ENCODE assay signal across 12 cellular contexts in genomic region chr6:144190593-144190992, GRCh38. TPM values are rescaled to one million over a fixed set of nuclear protein-coding genes. Genes with fewer than 3 reads are reported as not detected.
DNase-seq lines count a peak whose midpoint lies in the region; ATAC-seq, FAIRE-seq and TF ChIP-seq lines count a peak whose summit lies in the region.
"Had no signal": no experiment of that assay in that cellular context is flagged by ENCODE, and none has a peak within 500 bp of the region (broad histone marks: within the 10 kb centered on the region; RNA-seq: fewer than 3 reads in every experiment).

No MANE protein-coding gene starts in this region.

- no peaks in the 10 kb centered on the region for H3K36me3 ChIP-seq in IMR-90 (ENCODE audit: control insufficient read depth, insufficient read depth, low read length)
- H3K36me3 ChIP-seq in endothelial cell of umbilical vein (ENCODE audit: control insufficient read depth in 2 of 2, extremely low read depth in 1 of 2, insufficient read depth in 2 of 2, low read length in 2 of 2), result peaks cover 4% of the 10 kb centered on the region in 2 experiments
- H3K36me3 ChIP-seq in mesenchymal stem cell (ENCODE audit: control insufficient read depth in 1 of 2, insufficient read depth in 2 of 2, low read depth in 1 of 2, low read length in 2 of 2), result peaks cover 0 to 10% of the 10 kb centered on the region in 2 experiments
- peaks cover 0 to 15% (median 4%) of the 10 kb centered on the region in 3 donors for H3K36me3 ChIP-seq in esophagus squamous epithelium

- peak; percentile 9 for DNase-seq in ACHN
- DNase-seq in IMR-90, result peak; percentile 79
- peak; percentile 95 for DNase-seq in endothelial cell of umbilical vein (ENCODE audit: low read depth, low spot score)
- DNase-seq in mesenchymal stem cell, result peak; percentile 68
- DNase-seq in KBM-7, result no peak
- no peak for DNase-seq in esophagus squamous epithelium (lab: John Stamatoyannopoulos, UW)
- DNase-seq: central memory CD4-positive, alpha-beta T cell; GDM1 had no signal

- H4K5ac ChIP-seq in IMR-90 (ENCODE audit: low read depth, low read length), result no peak overlapping the region

- ATAC-seq in IMR-90 (ENCODE audit: low read depth) (peak; percentile 55), GM18867 (IDR thresholded peaks at IDR 0.05; ENCODE audit: unreplicated experiment) (no peak), GM18517 (IDR thresholded peaks at IDR 0.05; ENCODE audit: unreplicated experiment) (no peak)
- ATAC-seq: K562 had no signal

- H2AK9ac ChIP-seq in IMR-90 (replicated peaks; ENCODE audit: low read depth, low read length, poor library complexity), result no peak overlapping the region

- no peak overlapping the region for H3K4me2 ChIP-seq in IMR-90 (ENCODE audit: low read depth, low read length)
- no peak overlapping the region for H3K4me2 ChIP-seq in endothelial cell of umbilical vein (ENCODE audit: insufficient read depth, low read length)
- H3K4me2 ChIP-seq in mesenchymal stem cell (ENCODE audit: low read length, poor library complexity, severe bottlenecking), result no peak overlapping the region

- H3K79me1 ChIP-seq in IMR-90 (ENCODE audit: low read depth in 1 of 2, low read length in 2 of 2), result no peaks in the 10 kb centered on the region
- H3K79me1 ChIP-seq in mesenchymal stem cell (replicated peaks; ENCODE audit: low read length, poor library complexity, severe bottlenecking), result no peaks in the 10 kb centered on the region

- H3K23ac ChIP-seq in IMR-90 (ENCODE audit: low read depth, low read length), result no peak overlapping the region
- H3K23ac ChIP-seq in mesenchymal stem cell (ENCODE audit: low read length in 2 of 2), result no peak overlapping the region

- FAIRE-seq in endothelial cell of umbilical vein (lab: Jason Lieb, UNC), result peak; percentile 95
- FAIRE-seq: K562, RCC 7860 had no signal

- dilution Hi-C loops in IMR-90 (cut with HindIII; ENCODE audit: low sequenced_read_pairs, unreplicated experiment) (no loop called here), endothelial cell of umbilical vein (cut with MboI; ENCODE audit: extremely low pct_ligation_motif_present, low sequenced_read_pairs) (no loop called here)

- 86% methylated on average over 1 of the region's 2 CpGs; no CpG with 5 or more reads in 1 of the 2 experiments for WGBS in IMR-90 (ENCODE audit: extremely low coverage in 2 of 2, insufficient read length in 1 of 2), 2 experiments
- 58% methylated on average over 2 of the region's 2 CpGs for WGBS in mesenchymal stem cell
- WGBS in esophagus squamous epithelium, 2 donors, result 15 to 23% methylated on average over 2 of the region's 2 CpGs

- H3K27ac ChIP-seq in IMR-90 (ENCODE audit: insufficient read depth, low read length) (no peak overlapping the region), endothelial cell of umbilical vein (ENCODE audit: insufficient read depth, low read depth, low read length) (no peak overlapping the region), mesenchymal stem cell (ENCODE audit: low read length, poor library complexity, severe bottlenecking) (no peak overlapping the region), esophagus squamous epithelium (no peak overlapping the region)

- H2BK12ac ChIP-seq in mesenchymal stem cell (ENCODE audit: low read length in 2 of 2), result no peak overlapping the region

- in situ Hi-C loops in ACHN (cut with HindIII; ENCODE audit: low pct_ligation_motif_present, low pct_unique_long_range_greater_than_20kb, low sequenced_read_pairs), result no loop called here
- in situ Hi-C loops in IMR-90 (cut with MboI; ENCODE audit: low sequenced_read_pairs), result no loop called here
- in situ Hi-C loops in KBM-7 (cut with MboI; ENCODE audit: low pct_unique_long_range_greater_than_20kb, low sequenced_read_pairs), result no loop called here

- H3K27me3 ChIP-seq in IMR-90 (ENCODE audit: control insufficient read depth, insufficient read depth, low read length) (no peaks in the 10 kb centered on the region), endothelial cell of umbilical vein (ENCODE audit: control insufficient read depth in 2 of 2, insufficient read depth in 2 of 2, low read length in 2 of 2) (no peaks in the 10 kb centered on the region), mesenchymal stem cell (ENCODE audit: control insufficient read depth in 1 of 2, insufficient read depth in 1 of 2, low read length in 2 of 2) (no peaks in the 10 kb centered on the region), esophagus squamous epithelium (no peaks in the 10 kb centered on the region)

- no peak overlapping the region for H3K4me3 ChIP-seq in IMR-90 (ENCODE audit: insufficient read depth, low read depth, low read length)
- no peak overlapping the region for H3K4me3 ChIP-seq in endothelial cell of umbilical vein (replicated peaks in 1 of 3; ENCODE audit: insufficient read depth in 1 of 3, low read depth in 1 of 3, low read length in 3 of 3)
- H3K4me3 ChIP-seq in mesenchymal stem cell (ENCODE audit: insufficient read depth in 1 of 2, low read depth in 1 of 2, low read length in 2 of 2), result no peak overlapping the region
- H3K4me3 ChIP-seq in esophagus squamous epithelium, result no peak overlapping the region
- H3K4me3 ChIP-seq: K562 had no signal

- no peaks in the 10 kb centered on the region for H3K9me1 ChIP-seq in IMR-90 (ENCODE audit: insufficient read depth, low read length)
- H3K9me1 ChIP-seq in endothelial cell of umbilical vein (replicated peaks; ENCODE audit: control insufficient read depth, extremely low read depth, insufficient read depth, low read length), result no peaks in the 10 kb centered on the region

- H2BK120ac ChIP-seq in IMR-90 (ENCODE audit: low read depth, low read length) (no peak overlapping the region), mesenchymal stem cell (ENCODE audit: low read depth, low read length) (no peak overlapping the region)

- intact Hi-C loops in IMR-90 (cut with micrococcal nuclease) (no loop called here), endothelial cell of umbilical vein (cut with micrococcal nuclease) (loop anchor here (1.0 kb wide), 6 partner anchors 26 to 85 kb away; no protein-coding TSS in a partner anchor), esophagus squamous epithelium (cut with DNase I) (no loop called here)

- TF ChIP-seq CTCF in IMR-90 (conservative IDR thresholded peaks at IDR 0.05; ENCODE audit: low read depth, low read length), result no peak
- peak in 1 of 2 donors; percentile 5 for TF ChIP-seq CTCF in endothelial cell of umbilical vein (IDR thresholded peaks at IDR 0.05; ENCODE audit: extremely low read depth in 1 of 2, insufficient read depth in 1 of 2, low read depth in 1 of 2, low read length in 2 of 2)
- TF ChIP-seq CTCF in esophagus squamous epithelium (IDR thresholded peaks at IDR 0.05), result no peak

- TF ChIP-seq POLR2A in IMR-90 (IDR thresholded peaks at IDR 0.05; ENCODE audit: low read depth, low read length) (no peak), endothelial cell of umbilical vein (IDR thresholded peaks at IDR 0.05; ENCODE audit: low read depth, low read length) (peak; percentile 57), esophagus squamous epithelium (IDR thresholded peaks at IDR 0.05) (no peak)

- no peak for TF ChIP-seq RAD21 in IMR-90 (IDR thresholded peaks at IDR 0.05; ENCODE audit: low read length)

- H3K9ac ChIP-seq in IMR-90 (ENCODE audit: low read depth, low read length) (no peak overlapping the region), endothelial cell of umbilical vein (replicated peaks; ENCODE audit: extremely low read depth, insufficient read depth, low read length) (no peak overlapping the region), mesenchymal stem cell (ENCODE audit: low read length) (no peak overlapping the region)

- H3K4me1 ChIP-seq in IMR-90 (ENCODE audit: control insufficient read depth, insufficient read depth, low read length) (0 out of 2 replicates have a peak, but pooled peaks cover 3% of the 10 kb centered on the region), endothelial cell of umbilical vein (ENCODE audit: control insufficient read depth, extremely low read depth, insufficient read depth, low read length) (peaks cover 14% of the 10 kb centered on the region), mesenchymal stem cell (ENCODE audit: control insufficient read depth, insufficient read depth, low read depth, low read length) (peaks cover 2% of the 10 kb centered on the region), esophagus squamous epithelium (peaks cover 0 to 21% (median 3%) of the 10 kb centered on the region in 3 donors)

- H2AFZ ChIP-seq in IMR-90 (replicated peaks; ENCODE audit: low read length, poor library complexity), result peak overlapping the region; percentile 4
- no peak overlapping the region for H2AFZ ChIP-seq in endothelial cell of umbilical vein (ENCODE audit: low read depth, low read length)
- H2AFZ ChIP-seq in mesenchymal stem cell (ENCODE audit: low read depth, low read length), result no peak overlapping the region

- H2BK5ac ChIP-seq in IMR-90 (ENCODE audit: low read depth, low read length, poor library complexity, severe bottlenecking), result no peak overlapping the region
- H2BK5ac ChIP-seq in mesenchymal stem cell (ENCODE audit: low read depth, low read length, poor library complexity, severe bottlenecking), result no peak overlapping the region

- peaks cover 3% of the 10 kb centered on the region; the same call in 1 of the 2 replicates for H3K9me3 ChIP-seq in IMR-90 (ENCODE audit: control insufficient read depth, insufficient read depth, low read length)
- no peaks in the 10 kb centered on the region for H3K9me3 ChIP-seq in endothelial cell of umbilical vein (replicated peaks; ENCODE audit: control insufficient read depth, insufficient read depth, low read length)
- H3K9me3 ChIP-seq in mesenchymal stem cell (ENCODE audit: control insufficient read depth, low read length), result no peaks in the 10 kb centered on the region
- H3K9me3 ChIP-seq in esophagus squamous epithelium, result no peaks in the 10 kb centered on the region

- H2BK15ac ChIP-seq in IMR-90 (ENCODE audit: low read depth, low read length), result no peak overlapping the region
- H2BK15ac ChIP-seq in mesenchymal stem cell (ENCODE audit: low read depth, poor library complexity, severe bottlenecking), result no peak overlapping the region

- H4K8ac ChIP-seq in IMR-90 (ENCODE audit: low read depth in 2 of 2, low read length in 2 of 2), result no peak overlapping the region
- no peak overlapping the region for H4K8ac ChIP-seq in mesenchymal stem cell (ENCODE audit: low read length)

- BruUV-seq in IMR-90 (replicated peaks; lab: Mats Ljungman, UMichigan), result no TSS peak
- no TSS peak for BruUV-seq in endothelial cell of umbilical vein (replicated peaks; lab: Mats Ljungman, UMichigan)

- H2AK5ac ChIP-seq in IMR-90 (ENCODE audit: low read depth, low read length), result no peak overlapping the region
- H2AK5ac ChIP-seq in mesenchymal stem cell (ENCODE audit: low read length, severe bottlenecking), result peak overlapping the region; percentile 85

- H4K20me1 ChIP-seq in IMR-90 (ENCODE audit: insufficient read depth, low read length), result no peaks in the 10 kb centered on the region
- H4K20me1 ChIP-seq in endothelial cell of umbilical vein (replicated peaks; ENCODE audit: control insufficient read depth, extremely low read depth, insufficient read depth, low read length), result no peaks in the 10 kb centered on the region

- H3K18ac ChIP-seq in IMR-90 (ENCODE audit: low read depth, low read length), result no peak overlapping the region
- H3K18ac ChIP-seq in mesenchymal stem cell (ENCODE audit: low read depth in 1 of 2, low read length in 2 of 2), result no peak overlapping the region

- no peak overlapping the region for H3K14ac ChIP-seq in IMR-90 (replicated peaks; ENCODE audit: low read depth, low read length)
- no peak overlapping the region for H3K14ac ChIP-seq in mesenchymal stem cell (ENCODE audit: low read length in 2 of 2)

- CTCF ChIA-PET in IMR-90 (lab: Yijun Ruan, JAX) (interaction anchor here (0.8 kb wide), 1 partner anchor 26 kb away, joined by 4 read pairs; no protein-coding TSS in a partner anchor), endothelial cell of umbilical vein (lab: Charles Lee) (interaction anchor here (1.2 to 2.5 kb wide), 5 partner anchors 19 to 86 kb away, joined by 3 to 15 read pairs (median 5); no protein-coding TSS in a partner anchor)

- no peak overlapping the region for H4K91ac ChIP-seq in IMR-90 (ENCODE audit: insufficient read depth, low read depth, low read length)
- no peak overlapping the region for H4K91ac ChIP-seq in mesenchymal stem cell (ENCODE audit: low read length)

- no peaks in the 10 kb centered on the region for H3K79me2 ChIP-seq in endothelial cell of umbilical vein (ENCODE audit: control insufficient read depth, insufficient read depth, low read length)

- H2BK20ac ChIP-seq in IMR-90 (ENCODE audit: low read depth, low read length), result no peak overlapping the region

- POLR2A ChIA-PET in IMR-90 (lab: Charles Lee; ENCODE audit: unreplicated experiment), result no interaction called here
- POLR2A ChIA-PET in endothelial cell of umbilical vein (lab: Charles Lee), result no interaction called here

- H3K4ac ChIP-seq in IMR-90 (ENCODE audit: low read depth, low read length) (no peak overlapping the region), mesenchymal stem cell (ENCODE audit: low read depth in 1 of 2, low read length in 2 of 2) (no peak overlapping the region)

- no peak overlapping the region for H3K56ac ChIP-seq in IMR-90 (ENCODE audit: extremely low read depth, insufficient read depth, low read length)

RNA-seq across cellular contexts. Expression of gene STX11, which starts 40.3 kb away (rescaled TPM):
- total RNA-seq in IMR-90 (2012; rRNA removed) (0.54 and 0.56 TPM in 2 replicates), endothelial cell of umbilical vein (4.7 and 6.0 TPM in 2 replicates), esophagus squamous epithelium (10 to 100 TPM in 2 of 4 donors, 1 to 10 TPM in 2; 9.3 to 15.4 (median 11.2) TPM)
- polyA plus RNA-seq in IMR-90 (2012; rRNA removed) (0.68 and 0.83 TPM in 2 replicates), endothelial cell of umbilical vein (8.5 and 8.9 TPM in 2 replicates)
- 0.64 and 1.2 TPM in 2 replicates for polyA plus RNA-seq in IMR-90 (2012; cell fraction: cytosol; rRNA removed)
- polyA plus RNA-seq in IMR-90 (2012; cell fraction: nucleus; rRNA removed; ENCODE audit: low replicate concordance), result 0.45 and 0.59 TPM in 2 replicates
- 7.6 and 9.9 TPM in 2 replicates for polyA plus RNA-seq in endothelial cell of umbilical vein (2011; cell fraction: cytosol; rRNA removed)
- 4.4 and 4.6 TPM in 2 replicates for polyA plus RNA-seq in endothelial cell of umbilical vein (2011; cell fraction: nucleus; rRNA removed)
- 5.2 and 6.5 TPM in 2 replicates for polyA plus RNA-seq in endothelial cell of umbilical vein (2012)
- polyA minus RNA-seq in endothelial cell of umbilical vein, result 5.5 and 7.8 TPM in 2 replicates
- polyA minus RNA-seq in endothelial cell of umbilical vein (2011; cell fraction: cytosol; rRNA and poly(A)+ RNA removed), result 0.82 TPM
- 3.3 and 5.2 TPM in 2 replicates for polyA minus RNA-seq in endothelial cell of umbilical vein (2011; cell fraction: nucleus; rRNA and poly(A)+ RNA removed)
- polyA plus RNA-seq in mesenchymal stem cell (2013, experiment 1 of 2), result 0.47 TPM
- 0.60 TPM for polyA plus RNA-seq in mesenchymal stem cell (2013, experiment 2 of 2)

Comparison
In these comparisons a context has a peak if more than half of its experiments do, and no peak if none do; other contexts are left out.
1. DNase-seq: peak in ACHN (single experiment), IMR-90 (single experiment), endothelial cell of umbilical vein (single experiment) and mesenchymal stem cell (single experiment); none in KBM-7 (single experiment) and esophagus squamous epithelium (single experiment).